ENCODE assay signal across 10 cellular contexts in genomic region chr15:101267320-101268104, GRCh38. TPM values are rescaled to one million over a fixed set of nuclear protein-coding genes. Genes with fewer than 3 reads are reported as not detected.
DNase-seq lines count a peak whose midpoint lies in the region; ATAC-seq and TF ChIP-seq lines count a peak whose summit lies in the region.
"Had no signal": no experiment of that assay in that cellular context is flagged by ENCODE, and none has a peak within 500 bp of the region (broad histone marks: within the 10 kb centered on the region; RNA-seq: fewer than 3 reads in every experiment).

No MANE protein-coding gene starts in this region.

- WGBS in esophagus squamous epithelium, 2 donors, result 47 to 50% methylated on average over 12 of the region's 18 CpGs

- H3K36me3 ChIP-seq in ACC112 (ENCODE audit: insufficient read depth, low read length) (0 out of 2 replicates have a peak, but pooled peaks cover 20% of the 10 kb centered on the region), esophagus squamous epithelium (peaks cover 11 to 36% (median 13%) of the 10 kb centered on the region in 3 donors)

- peak overlapping the region; percentile 88 for H2AFZ ChIP-seq in ACC112 (ENCODE audit: low read length, unreplicated experiment)

- DNase-seq in NB4 (ENCODE audit: low read depth) (peak; percentile 29), esophagus squamous epithelium (lab: John Stamatoyannopoulos, UW) (no peak), mucosa of gallbladder (ENCODE audit: low spot score) (peak; percentile 21), GM13976 (ENCODE audit: low spot score) (no peak), NCI-H2171 (lab: John Stamatoyannopoulos, UW) (no peak)
- DNase-seq: NCI-H748 treated with DMSO at 0.1 percent for 48 hours had no signal

- H3K4me3 ChIP-seq in ACC112 (ENCODE audit: low read depth, low read length) (peak overlapping the region; percentile 13; the same call in 1 of the 2 replicates), NB4 (ENCODE audit: low read depth, low read length) (no peak overlapping the region), esophagus squamous epithelium (no peak overlapping the region)

- H3K4me1 ChIP-seq in ACC112 (ENCODE audit: control insufficient read depth, insufficient read depth, low read length, unreplicated experiment) (peaks cover 26% of the 10 kb centered on the region), esophagus squamous epithelium (peaks cover 0 to 37% (median 12%) of the 10 kb centered on the region in 3 donors)

- ATAC-seq in GM19324 (IDR thresholded peaks at IDR 0.05; ENCODE audit: low FRiP score, unreplicated experiment) (no peak), HG03135 (IDR thresholded peaks at IDR 0.05; ENCODE audit: unreplicated experiment) (no peak)

- H3K9me3 ChIP-seq in esophagus squamous epithelium, result no peaks in the 10 kb centered on the region
- H3K9me3 ChIP-seq: neutrophil had no signal

- intact Hi-C loops in esophagus squamous epithelium (cut with DNase I), result no loop called here

- TF ChIP-seq CTCF in NB4 (IDR thresholded peaks at IDR 0.05; ENCODE audit: low read depth, low read length), result no peak
- TF ChIP-seq CTCF in esophagus squamous epithelium (IDR thresholded peaks at IDR 0.05), result no peak
- TF ChIP-seq CTCF in GM13976 (IDR thresholded peaks at IDR 0.05; ENCODE audit: borderline replicate concordance, control extremely low read depth, extremely low read depth, insufficient read depth, missing control alignments), result no peak

- in situ Hi-C loops in GM13976 (cut with MboI; ENCODE audit: low sequenced_read_pairs, unreplicated experiment), result loop anchor here (10.0 to 25.0 kb wide), 2 partner anchors 253 to 630 kb away; no protein-coding TSS in a partner anchor

- TF ChIP-seq POLR2A in NB4 (IDR thresholded peaks at IDR 0.05; ENCODE audit: extremely low read depth, insufficient read length) (no peak), esophagus squamous epithelium (IDR thresholded peaks at IDR 0.05) (peak in 1 of 4 donors; percentile 13)

- peak overlapping the region; percentile 77 for H3K27ac ChIP-seq in ACC112 (ENCODE audit: low read depth, low read length)
- peak overlapping the region in 3 of 4 donors; percentile 58 to 80 (median 74) for H3K27ac ChIP-seq in esophagus squamous epithelium
- H3K27ac ChIP-seq: neutrophil had no signal

- H3K79me2 ChIP-seq in ACC112 (ENCODE audit: control insufficient read depth, insufficient read depth, low read length, unreplicated experiment), result no peaks in the 10 kb centered on the region

- no peaks in the 10 kb centered on the region for H3K27me3 ChIP-seq in ACC112 (ENCODE audit: insufficient read depth, low read length)
- H3K27me3 ChIP-seq in esophagus squamous epithelium, result no peaks in the 10 kb centered on the region
- H3K27me3 ChIP-seq: neutrophil had no signal

RNA-seq across cellular contexts. Expression of gene SELENOS, which starts 9.8 kb away (rescaled TPM):
- total RNA-seq in esophagus squamous epithelium, result 10 to 100 TPM; 57.6 to 69.6 (median 63.4) TPM
- 74.7 TPM for total RNA-seq in mucosa of gallbladder

RNA-seq across cellular contexts. Expression of gene CHSY1, which starts 15.7 kb away (rescaled TPM):
- 10 to 100 TPM in 3 of 4 donors, 1 to 10 TPM in 1; 8.8 to 19.3 (median 11.4) TPM for total RNA-seq in esophagus squamous epithelium
- 18.8 TPM for total RNA-seq in mucosa of gallbladder

RNA-seq across cellular contexts. Expression of gene SNRPA1, which starts 27.5 kb away (rescaled TPM):
- total RNA-seq in esophagus squamous epithelium (10 to 100 TPM; 29.7 to 57.1 (median 47.5) TPM), mucosa of gallbladder (33.2 TPM)

Comparison
In these comparisons a context has a peak if more than half of its experiments do, and no peak if none do; other contexts are left out.
1. DNase-seq: peak in NB4 (single experiment) and mucosa of gallbladder (single experiment); none in esophagus squamous epithelium (single experiment), GM13976 (single experiment) and NCI-H2171 (single experiment).